8 cellular contexts compared by ENCODE assay signal in the genomic region with DNA sequence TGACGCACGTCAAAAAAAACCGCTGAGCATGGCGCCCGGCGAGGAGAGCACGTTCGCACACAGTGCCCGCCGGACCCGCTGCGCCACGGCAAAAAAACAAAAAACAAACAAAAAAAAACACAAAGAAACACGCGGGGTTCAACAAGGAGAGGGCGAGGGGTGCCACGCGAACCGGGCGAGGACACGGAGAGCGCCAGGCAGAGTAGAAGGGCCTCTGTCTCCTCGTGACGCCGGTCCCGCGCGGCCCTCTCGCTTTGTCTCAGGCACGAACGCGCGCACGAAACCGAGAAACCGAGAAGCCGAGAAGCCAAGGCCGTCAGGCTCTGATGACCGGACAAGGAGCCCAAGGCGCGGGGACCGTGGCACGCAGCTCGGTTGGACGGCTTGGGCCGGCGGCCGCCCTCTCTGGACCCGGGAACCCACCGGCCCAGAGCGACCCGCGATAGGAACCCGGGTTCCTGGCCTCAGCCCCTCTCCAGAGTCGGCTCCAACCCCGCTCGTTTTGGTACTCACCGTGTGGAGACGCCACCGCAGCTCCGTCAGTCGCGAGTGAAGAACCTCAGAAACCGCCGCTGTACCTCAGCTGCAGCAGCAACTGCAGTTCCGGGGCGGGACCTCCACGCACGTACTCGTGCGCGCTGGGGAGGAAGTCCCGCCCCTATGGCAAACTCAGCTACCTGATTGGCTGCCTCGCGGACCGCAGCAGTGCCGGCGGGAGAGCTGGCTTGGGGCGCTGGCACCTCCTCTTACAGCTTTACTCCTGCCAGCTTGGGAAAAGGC. TPM values are rescaled to one million over a fixed set of nuclear protein-coding genes. Genes with fewer than 3 reads are reported as not detected.
A peak's percentile ranks its signal among the peaks of the same experiment; 100 is the strongest.
DNase-seq lines count a peak whose midpoint lies in the region; ATAC-seq, FAIRE-seq and TF ChIP-seq lines count a peak whose summit lies in the region.

A gene with protein sequence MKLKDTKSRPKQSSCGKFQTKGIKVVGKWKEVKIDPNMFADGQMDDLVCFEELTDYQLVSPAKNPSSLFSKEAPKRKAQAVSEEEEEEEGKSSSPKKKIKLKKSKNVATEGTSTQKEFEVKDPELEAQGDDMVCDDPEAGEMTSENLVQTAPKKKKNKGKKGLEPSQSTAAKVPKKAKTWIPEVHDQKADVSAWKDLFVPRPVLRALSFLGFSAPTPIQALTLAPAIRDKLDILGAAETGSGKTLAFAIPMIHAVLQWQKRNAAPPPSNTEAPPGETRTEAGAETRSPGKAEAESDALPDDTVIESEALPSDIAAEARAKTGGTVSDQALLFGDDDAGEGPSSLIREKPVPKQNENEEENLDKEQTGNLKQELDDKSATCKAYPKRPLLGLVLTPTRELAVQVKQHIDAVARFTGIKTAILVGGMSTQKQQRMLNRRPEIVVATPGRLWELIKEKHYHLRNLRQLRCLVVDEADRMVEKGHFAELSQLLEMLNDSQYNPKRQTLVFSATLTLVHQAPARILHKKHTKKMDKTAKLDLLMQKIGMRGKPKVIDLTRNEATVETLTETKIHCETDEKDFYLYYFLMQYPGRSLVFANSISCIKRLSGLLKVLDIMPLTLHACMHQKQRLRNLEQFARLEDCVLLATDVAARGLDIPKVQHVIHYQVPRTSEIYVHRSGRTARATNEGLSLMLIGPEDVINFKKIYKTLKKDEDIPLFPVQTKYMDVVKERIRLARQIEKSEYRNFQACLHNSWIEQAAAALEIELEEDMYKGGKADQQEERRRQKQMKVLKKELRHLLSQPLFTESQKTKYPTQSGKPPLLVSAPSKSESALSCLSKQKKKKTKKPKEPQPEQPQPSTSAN (minus strand): TSS at position 597 of the 780 bp plus-strand sequence. CDS start 1,460 bp downstream, outside the sequence.
A gene with protein sequence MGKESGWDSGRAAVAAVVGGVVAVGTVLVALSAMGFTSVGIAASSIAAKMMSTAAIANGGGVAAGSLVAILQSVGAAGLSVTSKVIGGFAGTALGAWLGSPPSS (plus strand): TSS at position 705 of the 780 bp plus-strand sequence. CDS start 15,628 bp downstream, outside the sequence.

- in situ Hi-C loops in mammary epithelial cell (cut with MboI; ENCODE audit: low sequenced_read_pairs in 2 of 2) = no loop called here

- H2AFZ ChIP-seq in ACC112 (ENCODE audit: low read length, unreplicated experiment) = peak within 1 kb of the TSS; percentile 92
- H2AFZ ChIP-seq in mammary epithelial cell (ENCODE audit: low read depth, low read length) = peak within 1 kb of the TSS; percentile 94

- H3K9me3 ChIP-seq in WERI-Rb-1 (ENCODE audit: severe bottlenecking) (peaks cover under 1% of the 10 kb centered on the region), mammary epithelial cell (replicated peaks; ENCODE audit: insufficient read depth, low read length) (no peaks in the 10 kb centered on the region), iPS-20b (ENCODE audit: insufficient read depth, low read depth, low read length) (no peaks in the 10 kb centered on the region; the same call in 1 of the 2 replicates), small intestine (ENCODE audit: control insufficient read depth, low read depth) (no peaks in the 10 kb centered on the region)

- peaks cover 77% of the 10 kb centered on the region for H3K79me2 ChIP-seq in ACC112 (ENCODE audit: control insufficient read depth, insufficient read depth, low read length, unreplicated experiment)
- peaks cover 81% of the 10 kb centered on the region for H3K79me2 ChIP-seq in mammary epithelial cell (ENCODE audit: insufficient read depth, low read length)

- WGBS in mammary epithelial cell (ENCODE audit: low coverage, missing lambda C conversion rate) = 1% methylated on average over 33 of the region's 79 CpGs
- WGBS in small intestine, 3 donors = 0 to 1% (median 1%) methylated on average over 69 to 79 of the region's 79 CpGs

- CTCF ChIA-PET in mammary epithelial cell (lab: Charles Lee; ENCODE audit: low non-redundant PET) = interaction anchor here (0.6 kb wide), 1 partner anchor 52 kb away, joined by 4 read pairs; no protein-coding TSS in a partner anchor

- BruUV-seq in mammary epithelial cell (replicated peaks; lab: Mats Ljungman, UMichigan) = no TSS peak

- H3K27ac ChIP-seq in ACC112 (ENCODE audit: low read depth, low read length) (peak within 1 kb of the TSS; percentile 78), WERI-Rb-1 (peak within 1 kb of the TSS; percentile 92), mammary epithelial cell (ENCODE audit: insufficient read depth, low read depth, low read length) (peak within 1 kb of the TSS; percentile 95), iPS-20b (ENCODE audit: low read length) (no peak within 1 kb of the TSS), small intestine (ENCODE audit: low read depth in 1 of 2, low read length in 1 of 2) (peak within 1 kb of the TSS; percentile 82 to 96)

- H3K4me1 ChIP-seq in ACC112 (ENCODE audit: control insufficient read depth, insufficient read depth, low read length, unreplicated experiment) (peaks cover 29% of the 10 kb centered on the region), mammary epithelial cell (ENCODE audit: insufficient read depth, low read length) (peaks cover 18% of the 10 kb centered on the region), iPS-20b (ENCODE audit: insufficient read depth, low read length) (peaks cover 7% of the 10 kb centered on the region), small intestine (ENCODE audit: control insufficient read depth in 2 of 2, insufficient read depth in 1 of 2, low read depth in 1 of 2, low read length in 1 of 2) (peaks cover 13 to 25% of the 10 kb centered on the region in 2 donors)

- H3K4me2 ChIP-seq in mammary epithelial cell (ENCODE audit: insufficient read depth, low read depth, low read length) = peak within 1 kb of the TSS; percentile 87

- no peak for FAIRE-seq in small intestine (lab: Jason Lieb, UNC)

- H3K9ac ChIP-seq in mammary epithelial cell (ENCODE audit: insufficient read depth, low read length) = peak within 1 kb of the TSS; percentile 97
- H3K9ac ChIP-seq in iPS-20b (ENCODE audit: low read depth, low read length) = peak within 1 kb of the TSS; percentile 92

- peak; percentile 40 for DNase-seq in NCI-H2196 treated with DMSO at 0.1 percent for 48 hours (lab: John Stamatoyannopoulos, UW; ENCODE audit: unreplicated experiment)
- peak; percentile 96 for DNase-seq in WERI-Rb-1
- peak; percentile 95 for DNase-seq in mammary epithelial cell
- DNase-seq in small intestine = peak; percentile 95

- TF ChIP-seq CTCF in WERI-Rb-1 (IDR thresholded peaks at IDR 0.05; ENCODE audit: low read depth, low read length) (no peak), mammary epithelial cell (conservative IDR thresholded peaks at IDR 0.05 in 1 of 2, IDR thresholded peaks at IDR 0.05 in 1 of 2; ENCODE audit: extremely low read depth in 1 of 2, insufficient read depth in 1 of 2, low read depth in 1 of 2, low read length in 2 of 2) (no peak)

- no peaks in the 10 kb centered on the region for H4K20me1 ChIP-seq in mammary epithelial cell (ENCODE audit: insufficient read depth, low read length)

- dilution Hi-C loops in mammary epithelial cell (cut with HindIII; ENCODE audit: low sequenced_read_pairs) = loop anchor here (5.0 kb wide), 1 partner anchor 43 kb away; no protein-coding TSS in a partner anchor

- ATAC-seq in GM18870 (IDR thresholded peaks at IDR 0.05; ENCODE audit: unreplicated experiment) (peak; percentile 90), HG03135 (IDR thresholded peaks at IDR 0.05; ENCODE audit: unreplicated experiment) (peak; percentile 97)

- H3K36me3 ChIP-seq in ACC112 (ENCODE audit: insufficient read depth, low read length) (peaks cover 35% of the 10 kb centered on the region), WERI-Rb-1 (peaks cover 44% of the 10 kb centered on the region), mammary epithelial cell (ENCODE audit: insufficient read depth, low read length) (peaks cover 10% of the 10 kb centered on the region), iPS-20b (ENCODE audit: insufficient read depth, low read depth, low read length) (peaks cover 29% of the 10 kb centered on the region), small intestine (ENCODE audit: control insufficient read depth in 2 of 2, insufficient read depth in 2 of 2, low read length in 2 of 2) (peaks cover 2 to 6% of the 10 kb centered on the region in 2 donors)

- H3K27me3 ChIP-seq in ACC112 (ENCODE audit: insufficient read depth, low read length) = no peaks in the 10 kb centered on the region
- no peaks in the 10 kb centered on the region for H3K27me3 ChIP-seq in WERI-Rb-1 (ENCODE audit: insufficient read depth, low read depth, severe bottlenecking)
- no peaks in the 10 kb centered on the region for H3K27me3 ChIP-seq in mammary epithelial cell (ENCODE audit: insufficient read depth, low read length)
- no peaks in the 10 kb centered on the region for H3K27me3 ChIP-seq in iPS-20b (ENCODE audit: insufficient read depth, low read length)
- no peaks in the 10 kb centered on the region for H3K27me3 ChIP-seq in small intestine (ENCODE audit: control insufficient read depth in 2 of 2, insufficient read depth in 2 of 2, low read length in 2 of 2)

- intact Hi-C loops in mammary epithelial cell (cut with micrococcal nuclease) = loop anchor here (1.0 to 5.0 kb wide), 5 partner anchors 14 to 140 kb away; a partner anchor contains a TSS

- peak within 1 kb of the TSS; percentile 93 for H3K4me3 ChIP-seq in ACC112 (ENCODE audit: low read depth, low read length)
- H3K4me3 ChIP-seq in WERI-Rb-1 (ENCODE audit: low read depth, low read length) = peak within 1 kb of the TSS; percentile 90
- peak within 1 kb of the TSS; percentile 93 to 99 (median 96) for H3K4me3 ChIP-seq in mammary epithelial cell (replicated peaks in 1 of 3; ENCODE audit: insufficient read depth in 1 of 3, low read depth in 2 of 3, low read length in 3 of 3)
- peak within 1 kb of the TSS; percentile 99 for H3K4me3 ChIP-seq in iPS-20b (ENCODE audit: low read length)
- peak within 1 kb of the TSS; percentile 86 to 97 for H3K4me3 ChIP-seq in small intestine (ENCODE audit: low read depth in 1 of 2, low read length in 2 of 2)

RNA-seq across cellular contexts. Expression of the first gene that starts in this region (rescaled TPM):
- 100 to 1,000 TPM in 1 of 2 donors, 10 to 100 TPM in 1; 94.7 to 156 TPM for total RNA-seq in mammary epithelial cell
- polyA plus RNA-seq in mammary epithelial cell (163 TPM), small intestine (10 to 100 TPM; 35.1 to 64.6 (median 51.2) TPM)
- polyA minus RNA-seq in mammary epithelial cell = 119 TPM

RNA-seq across cellular contexts. Expression of the second gene that starts in this region (rescaled TPM):
- 10 to 100 TPM; 11.2 to 28.5 TPM for total RNA-seq in mammary epithelial cell
- polyA plus RNA-seq in mammary epithelial cell (33.6 TPM), small intestine (10 to 100 TPM; 29.2 to 44.5 (median 29.8) TPM)
- 18.6 TPM for polyA minus RNA-seq in mammary epithelial cell

Comparison
In these comparisons a context has a peak if more than half of its experiments do, and no peak if none do; other contexts are left out.
1. DNase-seq: peak in every context shown above with its lines; median percentile 96 in WERI-Rb-1; 95 in mammary epithelial cell; 95 in small intestine; 40 in NCI-H2196 treated with DMSO at 0.1 percent for 48 hours.